ENCODE assay signal across 22 cellular contexts in the genomic region with DNA sequence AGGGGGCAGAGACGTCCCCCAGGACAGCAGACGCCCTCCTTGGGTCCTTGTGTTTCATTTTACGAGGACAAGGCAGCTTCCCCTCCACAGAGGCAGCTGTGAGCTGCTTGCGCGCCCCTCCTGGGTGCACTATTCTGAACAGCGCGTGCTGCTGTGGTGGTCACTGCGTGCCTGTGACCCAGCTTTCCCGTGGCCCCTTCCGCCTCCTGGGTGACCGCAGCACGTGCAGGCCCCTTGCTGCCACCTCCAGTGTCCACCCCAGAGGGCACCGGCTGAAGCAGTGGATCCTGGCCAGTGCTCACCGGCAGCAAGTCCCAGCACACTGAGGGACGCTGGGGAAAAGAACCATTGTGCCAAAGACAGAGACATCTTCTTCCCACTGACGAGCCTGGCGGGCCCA.
A peak's percentile ranks its signal among the peaks of the same experiment; 100 is the strongest.
DNase-seq lines count a peak whose midpoint lies in the region; ATAC-seq and TF ChIP-seq lines count a peak whose summit lies in the region.
"Had no signal": no experiment of that assay in that cellular context is flagged by ENCODE, and none has a peak within 500 bp of the region (broad histone marks: within the 10 kb centered on the region; RNA-seq: fewer than 3 reads in every experiment).

No MANE protein-coding gene starts in this region.

- peaks cover 17% of the 10 kb centered on the region for H4K20me1 ChIP-seq in BLaER1

- peaks cover 46% of the 10 kb centered on the region for H3K36me3 ChIP-seq in BLaER1
- H3K36me3 ChIP-seq in Panc1 (ENCODE audit: control insufficient read depth, insufficient read depth, low read length), result no peaks in the 10 kb centered on the region
- H3K36me3 ChIP-seq in lower lobe of right lung, result no peaks in the 10 kb centered on the region
- H3K36me3 ChIP-seq in spleen, result no peaks in the 10 kb centered on the region
- H3K36me3 ChIP-seq: BE2C had no signal

- intact Hi-C loops in Panc1 (cut with micrococcal nuclease; ENCODE audit: unreplicated experiment), result no loop called here
- intact Hi-C loops in lower lobe of right lung (cut with DNase I), result no loop called here
- intact Hi-C loops in spleen (cut with DNase I; ENCODE audit: low total_unique reads), result no loop called here

- ATAC-seq in Panc1 (peak; percentile 34; the same call in 1 of the 2 replicates), lower lobe of right lung (no peak), HG02610 (IDR thresholded peaks at IDR 0.05; ENCODE audit: unreplicated experiment) (no peak), HG03039 (IDR thresholded peaks at IDR 0.05; ENCODE audit: unreplicated experiment) (no peak)
- ATAC-seq: A549; CD8-positive, alpha-beta T cell had no signal

- H3K9me3 ChIP-seq in BLaER1 (peaks cover 9% of the 10 kb centered on the region), Panc1 (ENCODE audit: control insufficient read depth, insufficient read depth, low read depth, low read length) (no peaks in the 10 kb centered on the region), lower lobe of right lung (no peaks in the 10 kb centered on the region), spleen (peaks cover 0 to 17% (median 3%) of the 10 kb centered on the region in 8 donors)
- H3K9me3 ChIP-seq: A549, BE2C, Caco-2 had no signal

- H3K9ac ChIP-seq in BLaER1, result peak overlapping the region; percentile 50; the same call in 1 of the 2 replicates
- H3K9ac ChIP-seq: GM23248 had no signal

- H3K27me3 ChIP-seq in BLaER1 (no peaks in the 10 kb centered on the region), Panc1 (ENCODE audit: control insufficient read depth, insufficient read depth, low read length) (peaks cover 11% of the 10 kb centered on the region; the same call in 1 of the 2 replicates), lower lobe of right lung (ENCODE audit: low read depth) (no peaks in the 10 kb centered on the region), spleen (replicated peaks in 1 of 7) (no peaks in the 10 kb centered on the region)
- H3K27me3 ChIP-seq: BE2C had no signal

- TF ChIP-seq POLR2A in spleen (IDR thresholded peaks at IDR 0.05), result no peak

- H3K4me1 ChIP-seq in BLaER1, result peaks cover 95% of the 10 kb centered on the region
- H3K4me1 ChIP-seq in Panc1 (ENCODE audit: control insufficient read depth, insufficient read depth, low read length), result no peaks in the 10 kb centered on the region
- no peaks in the 10 kb centered on the region for H3K4me1 ChIP-seq in lower lobe of right lung
- H3K4me1 ChIP-seq in spleen, result peaks cover 0 to 10% (median 4%) of the 10 kb centered on the region in 6 donors
- H3K4me1 ChIP-seq: A549, BE2C, Caco-2 had no signal

- POLR2A ChIA-PET in Panc1 (lab: Charles Lee), result no interaction called here

- peak overlapping the region; percentile 74 for H3K27ac ChIP-seq in BLaER1
- H3K27ac ChIP-seq in Panc1 (ENCODE audit: low read length), result no peak overlapping the region
- H3K27ac ChIP-seq in lower lobe of right lung, result no peak overlapping the region
- no peak overlapping the region for H3K27ac ChIP-seq in spleen
- H3K27ac ChIP-seq: A549, C4-2B, GM23248 had no signal

- WGBS in spleen, 5 donors, result 86 to 97% (median 90%) methylated on average over 15 to 17 of the region's 17 CpGs

- in situ Hi-C loops in Panc1 (cut with HindIII; ENCODE audit: low pct_unique_long_range_greater_than_20kb, low sequenced_read_pairs), result no loop called here

- DNase-seq in Panc1 (ENCODE audit: low read depth, low spot score), result no peak
- DNase-seq in lower lobe of right lung, result peak; percentile 19
- DNase-seq in spleen, result peak; percentile 63
- no peak for DNase-seq in NCI-H748 (lab: John Stamatoyannopoulos, UW; ENCODE audit: unreplicated experiment)
- DNase-seq in hippocampal formation (lab: John Stamatoyannopoulos, UW), result no peak
- DNase-seq: 8988T; ACHN; AML-193; BE2C; Caco-2; CD4-positive, CD25-positive, alpha-beta regulatory T cell; CD8-positive, alpha-beta T cell; DMS153; DND-41; GM23248; H7; HCEC 1CT had no signal

- TF ChIP-seq CTCF in Panc1 (IDR thresholded peaks at IDR 0.05) (no peak), lower lobe of right lung (IDR thresholded peaks at IDR 0.05) (no peak), spleen (IDR thresholded peaks at IDR 0.05 in 8 of 11, conservative IDR thresholded peaks at IDR 0.05 in 3 of 11) (no peak)

- H3K4me2 ChIP-seq in BLaER1, result peak overlapping the region; percentile 88
- H3K4me2 ChIP-seq: A549 had no signal

- peak overlapping the region; percentile 29; the same call in 1 of the 2 replicates for H3K4me3 ChIP-seq in BLaER1
- no peak overlapping the region for H3K4me3 ChIP-seq in Panc1 (ENCODE audit: low read depth in 2 of 2, low read length in 2 of 2)
- H3K4me3 ChIP-seq in lower lobe of right lung, result no peak overlapping the region
- H3K4me3 ChIP-seq in spleen, result no peak overlapping the region
- H3K4me3 ChIP-seq: A549, GM23248 had no signal

- CTCF ChIA-PET in Panc1 (lab: Charles Lee), result no interaction called here

- BruUV-seq in Panc1 (replicated peaks; lab: Mats Ljungman, UMichigan), result no TSS peak

Comparison
In these comparisons a context has a peak if more than half of its experiments do, and no peak if none do; other contexts are left out.
1. DNase-seq: peak in lower lobe of right lung (single experiment) and spleen (single experiment); none in Panc1 (single experiment), NCI-H748 (single experiment) and hippocampal formation (0 of 2).